ENCODE assay signal across 25 cellular contexts in genomic region chr7:34333184-34333583, GRCh38.
"Had no signal": no experiment of that assay in that cellular context is flagged by ENCODE, and none has a peak within 500 bp of the region (broad histone marks: within the 10 kb centered on the region; RNA-seq: fewer than 3 reads in every experiment).

No MANE protein-coding gene starts in this region.

- ATAC-seq: stimulated activated effector memory CD8-positive, alpha-beta T cell treated with anti-CD3 and anti-CD28 coated beads, Interleukin-12 subunit alpha, Interleukin-12 subunit beta, amount 100 ng/mL, for 72 hours; stimulated activated memory B cell treated with anti-CD40 and anti-IgM and Interleukin-4, amounts not matched to agents 10 μg/mL and 1 μg/mL and 100 μg/mL, for 72 hours; stimulated activated naive B cell treated with anti-CD40 and anti-IgM and Interleukin-4, amounts not matched to agents 10 μg/mL and 1 μg/mL and 100 μg/mL, for 72 hours; stimulated activated naive CD8-positive, alpha-beta T cell treated with anti-CD3 and anti-CD28 coated beads, Interleukin-15, amount 100 ng/mL, for 72 hours; upper lobe of right lung had no signal

- H3K36me3 ChIP-seq: stomach, suprapubic skin, thoracic aorta, thyroid gland, tibial artery, tibial nerve, transverse colon, upper lobe of left lung, upper lobe of right lung, uterus, vagina had no signal

- H3K27me3 ChIP-seq: suprapubic skin, testis, thyroid gland, tibial artery, tibial nerve, transverse colon, upper lobe of left lung, upper lobe of right lung, uterus, vagina had no signal

- H3K27ac ChIP-seq: stomach, suprapubic skin, testis, thoracic aorta, thyroid gland, tibial artery, tibial nerve, transverse colon, upper lobe of left lung, upper lobe of right lung, uterus, vagina had no signal

- H3K4me1 ChIP-seq: stomach, suprapubic skin, testis, thyroid gland, tibial artery, tibial nerve, transverse colon, upper lobe of left lung, upper lobe of right lung, uterus, vagina had no signal

- H3K9me3 ChIP-seq: suprapubic skin, testis, thoracic aorta, thyroid gland, transverse colon, upper lobe of right lung, uterus, vagina had no signal

- H3K4me3 ChIP-seq: stomach, suprapubic skin, testis, thoracic aorta, thyroid gland, tibial artery, tibial nerve, transverse colon, upper lobe of left lung, upper lobe of right lung, uterus, vagina had no signal

- DNase-seq: stimulated activated CD4-positive, alpha-beta T cell treated with anti-CD3 and anti-CD28 coated beads, Interleukin-2, amount 100 ng/mL, for 48 hours; stimulated activated CD4-positive, alpha-beta T cell treated with anti-CD3 and anti-CD28 coated beads, Interleukin-4, amount 100 ng/mL, for 1 hour; stimulated activated CD4-positive, alpha-beta T cell treated with anti-CD3 and anti-CD28 coated beads, Interleukin-4, amount 100 ng/mL, for 24 hours; stimulated activated CD4-positive, alpha-beta T cell treated with anti-CD3 and anti-CD28 coated beads, Interleukin-4, amount 100 ng/mL, for 4 hours; stimulated activated CD8-positive, alpha-beta memory T cell treated with anti-CD3 and anti-CD28 coated beads, Interleukin-4, amount 100 ng/mL, for 48 hours; stimulated activated naive B cell treated with anti-CD40 and anti-IgM and Interleukin-4, amounts not matched to agents 10 μg/mL and 1 μg/mL and 100 μg/mL, for 72 hours; stimulated activated naive CD4-positive, alpha-beta T cell; stimulated activated naive CD4-positive, alpha-beta T cell treated with Interleukin-2 at 50 U/mL for 16 hours; stimulated activated naive CD8-positive, alpha-beta T cell treated with anti-CD3 and anti-CD28 coated beads, Interleukin-15, amount 100 ng/mL, for 72 hours; stomach; substantia nigra; testis; thyroid gland; tibial artery; transverse colon; trophoblast cell; upper lobe of left lung; upper lobe of right lung; uterus had no signal
